ENCODE assay signal across 15 cellular contexts in the genomic region with DNA sequence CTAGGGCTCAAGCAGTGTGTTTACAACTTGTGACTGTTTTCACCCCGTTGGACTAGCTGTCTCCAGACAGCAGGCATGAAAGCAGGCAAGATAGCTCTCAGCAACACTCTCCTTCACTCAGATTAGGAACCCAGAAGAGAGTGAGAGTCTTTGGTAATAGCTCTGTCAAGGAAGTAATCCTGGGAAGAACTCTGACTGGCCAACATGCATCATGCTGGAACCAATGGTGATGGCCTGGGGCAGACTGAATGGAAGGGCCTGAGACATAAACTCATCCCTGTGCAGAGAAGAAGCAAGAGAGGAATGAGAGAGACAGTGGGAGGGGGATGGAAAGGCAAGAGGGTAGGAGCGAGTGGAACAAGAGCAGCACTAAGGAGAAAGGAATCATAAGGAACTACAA. TPM values are rescaled to one million over a fixed set of nuclear protein-coding genes. Genes with fewer than 3 reads are reported as not detected.
DNase-seq lines count a peak whose midpoint lies in the region; ATAC-seq, FAIRE-seq and TF ChIP-seq lines count a peak whose summit lies in the region.
"Had no signal": no experiment of that assay in that cellular context is flagged by ENCODE, and none has a peak within 500 bp of the region (broad histone marks: within the 10 kb centered on the region; RNA-seq: fewer than 3 reads in every experiment).

No MANE protein-coding gene starts in this region.

- no peak overlapping the region for H3K9ac ChIP-seq in H1 (replicated peaks in 1 of 4; ENCODE audit: extremely low read depth in 1 of 4, low read depth in 3 of 4, low read length in 3 of 4)

- H3K23me2 ChIP-seq in H1 (ENCODE audit: low read depth, low read length) = no peaks in the 10 kb centered on the region

- H3K4me1 ChIP-seq in H1 (replicated peaks in 1 of 4; ENCODE audit: control insufficient read depth in 3 of 4, insufficient read depth in 4 of 4, low read length in 3 of 4) = peaks cover 0 to 3% (median 0%) of the 10 kb centered on the region in 4 experiments; a peak in 1 of 7 replicates
- H3K4me1 ChIP-seq: pancreas had no signal

- H3K79me1 ChIP-seq in H1 (ENCODE audit: low read depth, low read length) = no peaks in the 10 kb centered on the region

- no peak overlapping the region for H3K4me2 ChIP-seq in H1 (ENCODE audit: insufficient read depth in 1 of 2, low read depth in 2 of 2, low read length in 2 of 2)

- no peak overlapping the region for H3K14ac ChIP-seq in H1 (ENCODE audit: insufficient read length)

- peak overlapping the region; percentile 83 for H2AFZ ChIP-seq in H1 (ENCODE audit: low read length)

- no peak overlapping the region; the same call in 1 of the 2 replicates for H2BK15ac ChIP-seq in H1 (ENCODE audit: low read length)

- POLR2A ChIA-PET in H1 (lab: Charles Lee; ENCODE audit: partially characterized antibody) = no interaction called here

- no peak overlapping the region for H2BK12ac ChIP-seq in H1 (ENCODE audit: low read depth, low read length)

- no peak overlapping the region for H4K8ac ChIP-seq in H1 (ENCODE audit: extremely low read depth, insufficient read depth, low read length)

- no peaks in the 10 kb centered on the region for H3K79me2 ChIP-seq in H1 (ENCODE audit: control insufficient read depth in 1 of 2, insufficient read depth in 2 of 2, low read length in 2 of 2)

- DNase-seq in MG63 (peak; percentile 26), H1 (ENCODE audit: low read depth in 1 of 2, low spot score in 2 of 2) (no peak), renal cortical epithelial cell (ENCODE audit: low read depth) (peak; percentile 58), GM10266 (ENCODE audit: extremely low spot score) (no peak), frontal cortex (ENCODE audit: low spot score in 2 of 2) (no peak)
- DNase-seq in activated effector memory CD4-positive, alpha-beta T cell treated with anti-CD3 and anti-CD28 coated beads, Interleukin-2, amount 50 U/mL, for 16 hours = no peak
- DNase-seq: activated CD8-positive, alpha-beta memory T cell treated with anti-CD3 and anti-CD28 coated beads for 24 hours; NCI-H2081; pancreas; stimulated activated naive CD4-positive, alpha-beta T cell treated with Interleukin-2 at 50 U/mL for 16 hours had no signal

- no peak overlapping the region for H3K27ac ChIP-seq in H1 (ENCODE audit: low read depth, low read length)
- H3K27ac ChIP-seq: pancreas had no signal

- no peak overlapping the region for H3K4me3 ChIP-seq in MG63
- no peak overlapping the region for H3K4me3 ChIP-seq in H1 (ENCODE audit: extremely low read depth in 1 of 4, insufficient read depth in 2 of 4, low read depth in 3 of 4, low read length in 4 of 4)
- H3K4me3 ChIP-seq: K562, pancreas had no signal

- H2AK5ac ChIP-seq in H1 (ENCODE audit: low read depth, low read length) = 0 out of 2 replicates have a peak overlapping the region, but pooled peaks have one; percentile 14

- ATAC-seq in GM19023 (IDR thresholded peaks at IDR 0.05; ENCODE audit: unreplicated experiment) (peak; percentile 15), HG03520 (IDR thresholded peaks at IDR 0.05; ENCODE audit: unreplicated experiment) (no peak)
- ATAC-seq: K562 had no signal

- H3K4ac ChIP-seq in H1 (replicated peaks; ENCODE audit: insufficient read length, low read depth, low read length) = no peak overlapping the region

- no peak for TF ChIP-seq EP300 in H1 (IDR thresholded peaks at IDR 0.05; ENCODE audit: borderline replicate concordance in 1 of 2, low read depth in 2 of 2, low read length in 2 of 2)

- H4K91ac ChIP-seq in H1 (replicated peaks; ENCODE audit: insufficient read length, low read length) = no peak overlapping the region

- H4K5ac ChIP-seq in H1 (ENCODE audit: insufficient read length, low read depth, low read length) = no peak overlapping the region

- FAIRE-seq in H1 (lab: Jason Lieb, UNC) (no peak), frontal cortex (lab: Jason Lieb, UNC) (no peak)
- FAIRE-seq: K562, pancreas had no signal

- H3K27me3 ChIP-seq in MG63 (no peaks in the 10 kb centered on the region), H1 (replicated peaks in 1 of 4; ENCODE audit: control insufficient read depth in 3 of 4, extremely low read depth in 1 of 4, insufficient read depth in 3 of 4, low read length in 3 of 4) (no peaks in the 10 kb centered on the region)
- H3K27me3 ChIP-seq: pancreas had no signal

- H3K9me3 ChIP-seq in MG63 (no peaks in the 10 kb centered on the region), H1 (ENCODE audit: insufficient read depth in 2 of 2, low read depth in 1 of 2, low read length in 1 of 2) (peaks cover 13% of the 10 kb centered on the region in 2 experiments; a peak in 3 of 4 replicates)
- H3K9me3 ChIP-seq: pancreas had no signal

- H4K20me1 ChIP-seq in H1 (replicated peaks in 1 of 2; ENCODE audit: control insufficient read depth in 1 of 2, insufficient read depth in 2 of 2, low read length in 2 of 2) = no peaks in the 10 kb centered on the region

- TF ChIP-seq RAD21 in H1 (IDR thresholded peaks at IDR 0.05 in 1 of 2, conservative IDR thresholded peaks at IDR 0.05 in 1 of 2; ENCODE audit: low read depth in 2 of 2, low read length in 2 of 2) = no peak

- H3K23ac ChIP-seq in H1 (ENCODE audit: insufficient read length) = no peak overlapping the region

- TF ChIP-seq CTCF in H1 (IDR thresholded peaks at IDR 0.05; ENCODE audit: control extremely low read depth in 1 of 3, insufficient read depth in 1 of 3, low read depth in 1 of 3, low read length in 3 of 3) (no peak), GM10266 (IDR thresholded peaks at IDR 0.05; ENCODE audit: control insufficient read depth, insufficient read depth, low read depth, missing control alignments) (no peak)

- no peak overlapping the region for H2BK5ac ChIP-seq in H1 (ENCODE audit: low read depth, low read length)

- CTCF ChIA-PET in H1 (lab: Charles Lee; ENCODE audit: partially characterized antibody) = interaction anchor here (0.6 to 0.9 kb wide), 2 partner anchors 10 to 375 kb away, joined by 3 to 4 read pairs; no protein-coding TSS in a partner anchor

- no peak overlapping the region for H3K18ac ChIP-seq in H1 (ENCODE audit: extremely low read depth, low read length)

- H3K56ac ChIP-seq in H1 (replicated peaks; ENCODE audit: insufficient read length, low read depth, low read length) = no peak overlapping the region

- no peak overlapping the region for H2BK120ac ChIP-seq in H1 (replicated peaks; ENCODE audit: low read depth, low read length)

- no peaks in the 10 kb centered on the region for H3K36me3 ChIP-seq in MG63
- no peaks in the 10 kb centered on the region for H3K36me3 ChIP-seq in H1 (ENCODE audit: control insufficient read depth in 2 of 4, insufficient read depth in 4 of 4, low read length in 3 of 4)
- H3K36me3 ChIP-seq: pancreas had no signal

- WGBS in H1 (ENCODE audit: extremely low coverage in 1 of 2, insufficient coverage in 1 of 2, insufficient read length in 1 of 2, insufficient replicate concordance in 2 of 2, low coverage in 1 of 2, low lambda C conversion rate in 2 of 2, missing lambda C conversion rate in 1 of 2), 2 experiments = 81% methylated on average over 2 of the region's 2 CpGs; no CpG with 5 or more reads in 1 of the 2 experiments

- TF ChIP-seq POLR2A in H1 (IDR thresholded peaks at IDR 0.05; ENCODE audit: control extremely low read depth in 1 of 2, low read depth in 2 of 2, low read length in 2 of 2) = no peak

- H2BK20ac ChIP-seq in H1 (ENCODE audit: low read length) = peak overlapping the region; percentile 88; the same call in 1 of the 2 replicates

TF ChIP-seq in H1, 55 proteins besides CTCF, POLR2A, EP300 and RAD21:
- TF ChIP-seq MAFK (IDR thresholded peaks at IDR 0.05; ENCODE audit: low read depth, low read length) (no peak), EGR1 (IDR thresholded peaks at IDR 0.05; ENCODE audit: borderline replicate concordance, low read depth, low read length) (no peak), TAF7 (optimal IDR thresholded peaks at IDR 0.05; ENCODE audit: borderline replicate concordance, low read depth, low read length) (no peak), TEAD4 (IDR thresholded peaks at IDR 0.05; ENCODE audit: low read depth, low read length) (no peak), PHF8 (conservative IDR thresholded peaks at IDR 0.05; ENCODE audit: low read depth, low read length) (no peak), CBX8 (IDR thresholded peaks at IDR 0.05; ENCODE audit: borderline replicate concordance, low read depth, low read length) (no peak), RNF2 (IDR thresholded peaks at IDR 0.05; ENCODE audit: borderline replicate concordance, low read depth, low read length, missing control alignments, poor library complexity, severe bottlenecking) (no peak), HDAC2 (IDR thresholded peaks at IDR 0.05; ENCODE audit: borderline replicate concordance in 1 of 2, low read depth in 2 of 2, low read length in 2 of 2) (no peak)
- TF ChIP-seq, protein P1, sequence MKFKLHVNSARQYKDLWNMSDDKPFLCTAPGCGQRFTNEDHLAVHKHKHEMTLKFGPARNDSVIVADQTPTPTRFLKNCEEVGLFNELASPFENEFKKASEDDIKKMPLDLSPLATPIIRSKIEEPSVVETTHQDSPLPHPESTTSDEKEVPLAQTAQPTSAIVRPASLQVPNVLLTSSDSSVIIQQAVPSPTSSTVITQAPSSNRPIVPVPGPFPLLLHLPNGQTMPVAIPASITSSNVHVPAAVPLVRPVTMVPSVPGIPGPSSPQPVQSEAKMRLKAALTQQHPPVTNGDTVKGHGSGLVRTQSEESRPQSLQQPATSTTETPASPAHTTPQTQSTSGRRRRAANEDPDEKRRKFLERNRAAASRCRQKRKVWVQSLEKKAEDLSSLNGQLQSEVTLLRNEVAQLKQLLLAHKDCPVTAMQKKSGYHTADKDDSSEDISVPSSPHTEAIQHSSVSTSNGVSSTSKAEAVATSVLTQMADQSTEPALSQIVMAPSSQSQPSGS (IDR thresholded peaks at IDR 0.05; ENCODE audit: low read length) = no peak

RNA-seq across cellular contexts. Expression of a gene that starts 48.9 kb away (rescaled TPM):
- not detected in 2 replicates for total RNA-seq in MG63 (2014; rRNA removed; shearing (Covaris generic); ENCODE audit: low replicate concordance)
- total RNA-seq in H1 (2021; fragmentation: NEBNext Ultra II Directional; extraction: Animal tissue kit (Norgen Biotek cat#: 25700)) = not detected in 2 replicates
- polyA plus RNA-seq in H1 (2011; rRNA removed) = not detected in 2 replicates
- 0.03 TPM for polyA plus RNA-seq in H1 (2011; cell fraction: cytosol; rRNA removed)
- not detected for polyA plus RNA-seq in H1 (2011; cell fraction: nucleus; rRNA removed)
- polyA plus RNA-seq in H1 (2012, experiment 1 of 2) = not detected in 4 replicates
- not detected for polyA plus RNA-seq in H1 (2012, experiment 2 of 2)
- polyA plus RNA-seq in H1 (2013, experiment 1 of 2) = 0.06 TPM
- polyA plus RNA-seq in H1 (2013, experiment 2 of 2) = 0.13 TPM
- polyA minus RNA-seq in H1 (2011; rRNA and poly(A)+ RNA removed) = 0.16 and 0.20 TPM in 2 replicates
- not detected for polyA minus RNA-seq in H1 (2011; cell fraction: cytosol; rRNA and poly(A)+ RNA removed)
- polyA minus RNA-seq in H1 (2011; cell fraction: nucleus; rRNA and poly(A)+ RNA removed) = not detected
- not detected in 2 replicates for total RNA-seq in renal cortical epithelial cell
- not detected for total RNA-seq in frontal cortex
- total RNA-seq: dermis microvascular lymphatic vessel endothelial cell, glomerular endothelial cell, K562 had no signal
- polyA plus RNA-seq: K562 had no signal

Comparison
In these comparisons a context has a peak if more than half of its experiments do, and no peak if none do; other contexts are left out.
1. DNase-seq: peak in MG63 (single experiment) and renal cortical epithelial cell (single experiment); none in H1 (0 of 2), activated effector memory CD4-positive, alpha-beta T cell treated with anti-CD3 and anti-CD28 coated beads, Interleukin-2, amount 50 U/mL, for 16 hours (single experiment), GM10266 (single experiment) and frontal cortex (0 of 2).